ENCODE assay signal across 26 cellular contexts in the genomic region with DNA sequence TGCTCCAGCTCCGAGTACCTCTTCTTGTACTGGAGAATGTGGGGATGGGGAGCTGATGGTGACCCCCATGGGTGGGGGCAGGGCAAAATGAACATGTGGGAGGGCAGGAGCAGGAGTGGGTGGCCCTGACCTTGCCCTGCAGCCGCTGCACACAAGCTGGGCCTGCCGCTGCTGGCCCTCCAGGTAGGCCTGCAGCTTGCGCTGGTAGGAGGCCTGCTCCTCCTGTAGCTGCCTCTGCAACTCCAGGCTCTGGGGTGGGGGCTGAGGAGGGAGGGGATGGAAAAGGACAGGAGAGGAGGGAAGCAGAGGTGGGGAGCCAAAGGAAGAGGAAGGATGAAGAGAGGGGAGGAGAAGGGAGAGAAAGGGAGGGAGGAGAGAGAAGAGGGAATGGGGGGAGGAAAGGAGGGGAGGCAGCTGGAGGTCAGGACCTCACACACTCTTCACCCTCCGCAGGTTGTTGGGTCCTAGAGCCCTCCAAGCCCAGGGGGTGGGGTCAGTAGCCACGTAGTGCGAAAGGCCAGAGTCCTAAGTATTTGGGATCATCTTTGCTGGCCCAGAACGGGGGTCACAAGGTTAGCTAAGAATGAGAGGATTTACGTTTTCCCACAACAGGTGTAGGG. TPM values are rescaled to one million over a fixed set of nuclear protein-coding genes. Genes with fewer than 3 reads are reported as not detected.
"Had no signal": no experiment of that assay in that cellular context is flagged by ENCODE, and none has a peak within 500 bp of the region (broad histone marks: within the 10 kb centered on the region; RNA-seq: fewer than 3 reads in every experiment).

No MANE protein-coding gene starts in this region.

- H3K27ac Mint-ChIP-seq: dendritic cell treated with granulocyte-macrophage colony-stimulating factor and Interleukin-4, amounts not matched to agents 40 ng/mL and 50 ng/mL, for 4 days; natural killer cell; progenitor cell of endocrine pancreas had no signal

- H3K9me3 Mint-ChIP-seq: activated naive CD4-positive, alpha-beta T cell treated with anti-CD3 and anti-CD28 coated beads, Interleukin-2, amount 50 U/mL, for 72 hours; activated T-cell treated with anti-CD3 and anti-CD28 coated beads, Interleukin-2, amount 50 U/mL, for 4 hours; central memory CD8-positive, alpha-beta T cell; dendritic cell treated with granulocyte-macrophage colony-stimulating factor and Interleukin-4, amounts not matched to agents 40 ng/mL and 50 ng/mL, for 4 days; effector memory CD8-positive, alpha-beta T cell; natural killer cell had no signal

- H3K27me3 Mint-ChIP-seq: central memory CD8-positive, alpha-beta T cell; dendritic cell treated with granulocyte-macrophage colony-stimulating factor and Interleukin-4, amounts not matched to agents 40 ng/mL and 50 ng/mL, for 4 days; effector memory CD8-positive, alpha-beta T cell; progenitor cell of endocrine pancreas had no signal

- FAIRE-seq: islet of Langerhans, urothelium cell line had no signal

- H3K4me3 ChIP-seq: body of pancreas had no signal

- H3K36me3 Mint-ChIP-seq: activated naive CD4-positive, alpha-beta T cell treated with anti-CD3 and anti-CD28 coated beads, Interleukin-2, amount 50 U/mL, for 72 hours; natural killer cell had no signal

- H3K4me3 Mint-ChIP-seq: activated T-cell treated with anti-CD3 and anti-CD28 coated beads, Interleukin-2, amount 50 U/mL, for 4 hours; central memory CD8-positive, alpha-beta T cell; dendritic cell treated with granulocyte-macrophage colony-stimulating factor and Interleukin-4, amounts not matched to agents 40 ng/mL and 50 ng/mL, for 4 days; effector memory CD8-positive, alpha-beta T cell; natural killer cell had no signal

- H3K27me3 ChIP-seq: body of pancreas had no signal

- DNase-seq: activated CD4-positive, alpha-beta T cell treated with anti-CD3 and anti-CD28 coated beads, Interleukin-2, amount 50 U/mL, for 48 hours; activated CD4-positive, CD25-positive, alpha-beta regulatory T cell treated with anti-CD3 and anti-CD28 coated beads, Interleukin-2, amount 50 U/mL, for 72 hours; activated effector memory CD4-positive, alpha-beta T cell treated with Interleukin-2 at 50 U/mL for 16 hours; activated T-cell treated with anti-CD3 and anti-CD28 coated beads, Interleukin-2, amount 50 U/mL, for 4 hours; amygdala; body of pancreas; effector memory CD8-positive, alpha-beta T cell; foreskin melanocyte; left colon; natural killer cell; occipital lobe; right cardiac atrium; SK-N-SH; T-helper 1 cell; T1000 had no signal

- ATAC-seq: activated naive CD4-positive, alpha-beta T cell treated with anti-CD3 and anti-CD28 coated beads, Interleukin-2, amount 50 U/mL, for 72 hours; activated T-cell treated with anti-CD3 and anti-CD28 coated beads, Interleukin-2, amount 50 U/mL, for 4 hours; body of pancreas; effector memory CD8-positive, alpha-beta T cell; left colon; natural killer cell; right cardiac atrium had no signal

- H3K4me2 ChIP-seq: SK-N-SH had no signal

- H3K9ac ChIP-seq: SK-N-SH had no signal

- H3K9me3 ChIP-seq: body of pancreas, SK-N-SH had no signal

- H3K27ac ChIP-seq: body of pancreas, epithelial cell of prostate had no signal

- H3K4me1 ChIP-seq: body of pancreas had no signal

RNA-seq across cellular contexts. Expression of a gene that starts 22.9 kb away (rescaled TPM):
- polyA plus RNA-seq: fibroblast of lung, right cardiac atrium, SK-N-SH, thymus had no signal

RNA-seq across cellular contexts. Expression of a gene that starts 53.9 kb away (rescaled TPM):
- total RNA-seq: activated naive CD4-positive, alpha-beta T cell treated with anti-CD3 and anti-CD28 coated beads, Interleukin-2, amount 50 U/mL, for 72 hours; activated T-cell treated with anti-CD3 and anti-CD28 coated beads, Interleukin-2, amount 50 U/mL, for 4 hours; body of pancreas; fibroblast of lung; left colon; lung microvascular endothelial cell; mucosa of gallbladder; occipital lobe; progenitor cell of endocrine pancreas; right cardiac atrium had no signal
- polyA plus RNA-seq: fibroblast of lung had no signal
